ENCODE assay signal across 8 cellular contexts in the genomic region with DNA sequence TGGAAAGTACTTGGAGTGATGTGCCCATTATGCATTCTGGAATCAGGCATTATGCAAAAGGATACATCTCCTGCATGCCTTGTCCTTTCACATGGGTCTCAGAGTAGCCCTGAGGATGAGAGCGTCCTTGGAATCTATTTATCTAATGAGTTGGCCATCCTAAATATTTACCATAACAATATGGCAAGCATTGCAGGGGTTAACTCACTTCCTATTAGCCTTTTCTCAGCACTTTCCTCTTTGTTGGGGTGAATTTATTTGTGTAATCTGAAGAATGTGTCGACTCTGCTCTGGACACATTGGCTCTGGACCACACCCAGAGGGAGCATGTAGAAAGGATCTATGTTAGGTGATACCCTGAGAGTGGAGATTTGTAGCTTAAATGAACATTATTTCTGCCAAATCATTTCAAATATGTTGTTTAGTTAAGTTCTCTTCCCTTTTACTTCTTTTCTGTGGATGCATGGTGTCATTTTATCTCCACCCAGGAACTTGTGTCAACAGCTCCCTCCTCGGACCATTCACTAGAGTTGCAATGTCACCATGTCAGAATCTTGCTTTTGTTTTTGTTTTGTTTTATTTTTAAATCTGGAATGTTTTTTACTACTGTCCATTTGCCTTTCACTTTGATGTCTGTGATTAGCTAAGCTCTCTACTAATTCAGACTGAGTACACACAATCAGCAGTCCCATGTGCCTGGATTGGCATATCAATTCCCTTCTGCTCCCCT.
A peak's percentile ranks its signal among the peaks of the same experiment; 100 is the strongest.
DNase-seq lines count a peak whose midpoint lies in the region; ATAC-seq, FAIRE-seq and TF ChIP-seq lines count a peak whose summit lies in the region.

No MANE protein-coding gene starts in this region.

- H3K4me1 Mint-ChIP-seq in astrocyte (ENCODE audit: low read depth, unreplicated experiment) = peaks cover 18% of the 10 kb centered on the region

- H3K9me3 ChIP-seq in HEK293 (ENCODE audit: control insufficient read depth, insufficient read depth, low read depth, low read length) (no peaks in the 10 kb centered on the region), astrocyte (ENCODE audit: insufficient read depth, low read depth, low read length) (no peaks in the 10 kb centered on the region)

- intact Hi-C loops in sciatic nerve (cut with DNase I) = no loop called here

- no peak overlapping the region for H3K4me3 Mint-ChIP-seq in astrocyte (ENCODE audit: unreplicated experiment)

- CTCF ChIA-PET in HEK293 (lab: Yijun Ruan, JAX) = interaction anchor here (0.5 to 1.9 kb wide), 14 partner anchors 50 to 1257 kb away, joined by 3 to 10 read pairs (median 3); no protein-coding TSS in a partner anchor

- no peak overlapping the region for H3K4me3 ChIP-seq in HEK293 (ENCODE audit: low read depth, low read length)
- H3K4me3 ChIP-seq in astrocyte (ENCODE audit: insufficient read depth, low read depth, low read length) = no peak overlapping the region

- ATAC-seq in HG03159 (IDR thresholded peaks at IDR 0.05; ENCODE audit: unreplicated experiment) = no peak
- no peak for ATAC-seq in sciatic nerve
- ATAC-seq in HG03135 (IDR thresholded peaks at IDR 0.05; ENCODE audit: unreplicated experiment) = no peak

- H3K79me2 ChIP-seq in astrocyte (ENCODE audit: insufficient read depth, low read length) = no peaks in the 10 kb centered on the region

- DNase-seq in COLO829 (ENCODE audit: low spot score) (peak; percentile 2), astrocyte (ENCODE audit: low read depth) (peak; percentile 12), left kidney (ENCODE audit: low read depth, low spot score) (peak; percentile 26), sciatic nerve (ENCODE audit: low spot score) (no peak)
- DNase-seq in activated naive CD4-positive, alpha-beta T cell treated with anti-CD3 and anti-CD28 coated beads, Interleukin-2, amount 50 U/mL, for 16 hours = no peak

- H4K20me1 ChIP-seq in astrocyte (ENCODE audit: insufficient read depth, low read length) = no peaks in the 10 kb centered on the region

- H3K27me3 Mint-ChIP-seq in astrocyte (ENCODE audit: low read depth, unreplicated experiment) = no peaks in the 10 kb centered on the region

- no peaks in the 10 kb centered on the region for H3K36me3 ChIP-seq in HEK293 (ENCODE audit: control insufficient read depth in 2 of 2, insufficient read depth in 1 of 2, low read length in 2 of 2)
- no peaks in the 10 kb centered on the region for H3K36me3 ChIP-seq in astrocyte (ENCODE audit: insufficient read depth, low read length)

- H3K27ac ChIP-seq in HEK293 (ENCODE audit: extremely low read depth, low read depth, low read length) = no peak overlapping the region
- H3K27ac ChIP-seq in astrocyte (ENCODE audit: low read depth, low read length) = no peak overlapping the region

- H3K27me3 ChIP-seq in astrocyte (ENCODE audit: insufficient read depth, low read length) = no peaks in the 10 kb centered on the region

- FAIRE-seq in astrocyte (lab: Jason Lieb, UNC) = no peak

- H3K27ac Mint-ChIP-seq in astrocyte (ENCODE audit: unreplicated experiment) = no peak overlapping the region

- H3K4me1 ChIP-seq in HEK293 (ENCODE audit: control insufficient read depth, insufficient read depth, low read length) (peaks cover 11% of the 10 kb centered on the region; the same call in 1 of the 2 replicates), astrocyte (ENCODE audit: insufficient read depth, low read length) (no peaks in the 10 kb centered on the region)

- TF ChIP-seq CTCF in HEK293 (tag by site-specific recombination; IDR thresholded peaks at IDR 0.05) = peak; percentile 28; the same call in 1 of the 2 replicates
- peak; percentile 38 for TF ChIP-seq CTCF in astrocyte (IDR thresholded peaks at IDR 0.05; ENCODE audit: insufficient read depth, low read depth, low read length)

- no peaks in the 10 kb centered on the region for H3K36me3 Mint-ChIP-seq in astrocyte (ENCODE audit: low read depth, unreplicated experiment)

- no peaks in the 10 kb centered on the region for H3K9me3 Mint-ChIP-seq in astrocyte (ENCODE audit: unreplicated experiment)

- H3K4me2 ChIP-seq in astrocyte (ENCODE audit: low read length) = peak overlapping the region; percentile 26

- H3K9ac ChIP-seq in astrocyte (ENCODE audit: low read length) = no peak overlapping the region

- POLR2A ChIA-PET in HEK293 (lab: Yijun Ruan, JAX) = no interaction called here

- peak overlapping the region; percentile 47 for H2AFZ ChIP-seq in astrocyte (ENCODE audit: low read depth, low read length)

TF ChIP-seq in HEK293, 187 proteins besides CTCF, POLR2A, EP300 and RAD21:
- TF ChIP-seq ZNF654 (tag by site-specific recombination; IDR thresholded peaks at IDR 0.05; ENCODE audit: low read depth) = peak; percentile 68
- TF ChIP-seq ZNF792 (tag by site-specific recombination; IDR thresholded peaks at IDR 0.05) = no peak

Comparison
In these comparisons a context has a peak if more than half of its experiments do, and no peak if none do; other contexts are left out.
1. DNase-seq: peak in COLO829 (single experiment), astrocyte (single experiment) and left kidney (single experiment); none in sciatic nerve (single experiment) and activated naive CD4-positive, alpha-beta T cell treated with anti-CD3 and anti-CD28 coated beads, Interleukin-2, amount 50 U/mL, for 16 hours (single experiment).